ENCODE assay signal across 6 cellular contexts in the genomic region with DNA sequence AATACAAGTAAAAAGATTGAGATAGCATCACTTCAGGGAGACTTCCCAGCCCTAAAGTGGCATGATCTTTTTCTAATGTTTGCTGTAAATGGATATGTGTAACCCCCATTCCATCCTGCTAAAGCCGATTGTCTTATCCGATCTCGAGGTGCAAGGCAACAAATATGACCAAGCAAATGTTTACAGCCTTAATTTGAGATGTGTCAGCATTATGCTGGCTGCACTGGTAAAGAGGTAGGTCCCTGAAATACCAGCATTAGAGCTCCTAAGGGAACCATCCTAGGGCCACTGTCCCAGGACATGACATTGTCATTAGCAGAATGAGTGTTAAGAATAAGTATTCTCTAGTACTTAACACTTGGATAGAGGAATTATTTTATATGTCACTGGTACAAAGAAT.
"Had no signal": no experiment of that assay in that cellular context is flagged by ENCODE, and none has a peak within 500 bp of the region (broad histone marks: within the 10 kb centered on the region; RNA-seq: fewer than 3 reads in every experiment).

No MANE protein-coding gene starts in this region.

- H3K4me3 Mint-ChIP-seq: IgD-negative memory B cell had no signal

- H3K27me3 Mint-ChIP-seq: IgD-negative memory B cell had no signal

- H3K27ac ChIP-seq: HL-60 had no signal

- H3K27ac Mint-ChIP-seq: IgD-negative memory B cell had no signal

- DNase-seq: GOT3, H7, HCEC 1CT, KG1 had no signal

- H3K9me3 Mint-ChIP-seq: IgD-negative memory B cell had no signal
